1 cellular context compared by ENCODE assay signal in genomic region chr20:20824924-20825584, GRCh38.
A peak's percentile ranks its signal among the peaks of the same experiment; 100 is the strongest.
TF ChIP-seq lines count a peak whose summit lies in the region.

No MANE protein-coding gene starts in this region.

TF ChIP-seq in HepG2, 621 proteins besides CTCF, POLR2A, EP300 and RAD21 (continued from another document and continues in another):
- TF ChIP-seq HOXD1 (CRISPR knock-in tag; IDR thresholded peaks at IDR 0.05) (no peak), ZNF337 (CRISPR knock-in tag; IDR thresholded peaks at IDR 0.05; ENCODE audit: borderline replicate concordance, low read depth) (no peak), SAFB2 (CRISPR knock-in tag; IDR thresholded peaks at IDR 0.05; ENCODE audit: borderline replicate concordance, low read depth) (no peak), ZNF790 (CRISPR knock-in tag; IDR thresholded peaks at IDR 0.05; ENCODE audit: borderline replicate concordance) (no peak), XRCC5 (optimal IDR thresholded peaks at IDR 0.05; ENCODE audit: low read length) (peak; percentile 89), ZNF792 (CRISPR knock-in tag; IDR thresholded peaks at IDR 0.05) (0 out of 2 replicates have a peak, but pooled peaks have one; percentile 37), SALL1 (CRISPR knock-in tag; IDR thresholded peaks at IDR 0.05) (0 out of 2 replicates have a peak, but pooled peaks have one; percentile 18), ATF1 (CRISPR knock-in tag; IDR thresholded peaks at IDR 0.05) (no peak), SRF (IDR thresholded peaks at IDR 0.05; ENCODE audit: low read depth, low read length) (no peak), HINFP (CRISPR knock-in tag; IDR thresholded peaks at IDR 0.05; ENCODE audit: low read depth) (no peak), U2AF1 (optimal IDR thresholded peaks at IDR 0.05; ENCODE audit: low read depth, low read length) (no peak), SP140L (CRISPR knock-in tag; IDR thresholded peaks at IDR 0.05; ENCODE audit: borderline replicate concordance) (0 out of 2 replicates have a peak, but pooled peaks have one; percentile 44), ZFP1 (CRISPR knock-in tag; IDR thresholded peaks at IDR 0.05) (0 out of 2 replicates have a peak, but pooled peaks have one; percentile 36), ZBTB49 (CRISPR knock-in tag; IDR thresholded peaks at IDR 0.05; ENCODE audit: borderline replicate concordance) (no peak), JUND (CRISPR knock-in tag; IDR thresholded peaks at IDR 0.05) (no peak), RXRB (CRISPR knock-in tag; IDR thresholded peaks at IDR 0.05; ENCODE audit: borderline replicate concordance) (peak; percentile 45; the same call in 1 of the 2 replicates), ONECUT2 (CRISPR knock-in tag; IDR thresholded peaks at IDR 0.05) (no peak), AHDC1 (CRISPR knock-in tag; IDR thresholded peaks at IDR 0.05; ENCODE audit: borderline replicate concordance) (0 out of 2 replicates have a peak, but pooled peaks have one; percentile 38), NR2F6 (IDR thresholded peaks at IDR 0.05) (no peak), NR2F6 (CRISPR knock-in tag; IDR thresholded peaks at IDR 0.05) (peak; percentile 19; the same call in 1 of the 2 replicates), CHCHD3 (CRISPR knock-in tag; IDR thresholded peaks at IDR 0.05) (no peak), EED (CRISPR knock-in tag; IDR thresholded peaks at IDR 0.05) (0 out of 2 replicates have a peak, but pooled peaks have one; percentile 37), ZBTB44 (CRISPR knock-in tag; IDR thresholded peaks at IDR 0.05) (no peak), ZNF317 (CRISPR knock-in tag; IDR thresholded peaks at IDR 0.05) (0 out of 2 replicates have a peak, but pooled peaks have one; percentile 47), MATR3 (CRISPR knock-in tag; IDR thresholded peaks at IDR 0.05) (no peak), FIP1L1 (IDR thresholded peaks at IDR 0.05; ENCODE audit: borderline replicate concordance, insufficient read depth, low read depth, low read length) (no peak), ZNF598 (CRISPR knock-in tag; IDR thresholded peaks at IDR 0.05; ENCODE audit: borderline replicate concordance) (no peak), ZNF547 (CRISPR knock-in tag; IDR thresholded peaks at IDR 0.05) (no peak), ZFP62 (CRISPR knock-in tag; IDR thresholded peaks at IDR 0.05) (no peak), TEAD2 (CRISPR knock-in tag; IDR thresholded peaks at IDR 0.05) (no peak), KDM4B (CRISPR knock-in tag; IDR thresholded peaks at IDR 0.05) (0 out of 2 replicates have a peak, but pooled peaks have one; percentile 53), MEIS2 (CRISPR knock-in tag; IDR thresholded peaks at IDR 0.05) (no peak), SMAD9 (CRISPR knock-in tag; IDR thresholded peaks at IDR 0.05) (no peak), THAP11 (CRISPR knock-in tag; IDR thresholded peaks at IDR 0.05) (peak; percentile 65), ESRRA (CRISPR knock-in tag; IDR thresholded peaks at IDR 0.05; ENCODE audit: low read depth) (no peak), ZNF225 (CRISPR knock-in tag; IDR thresholded peaks at IDR 0.05) (peak; percentile 28; the same call in 1 of the 2 replicates), SRSF9 (IDR thresholded peaks at IDR 0.05; ENCODE audit: borderline replicate concordance, insufficient read depth, low read depth, low read length, poor library complexity, severe bottlenecking) (no peak), GABPA (IDR thresholded peaks at IDR 0.05; ENCODE audit: low read depth, low read length) (no peak), GABPA (CRISPR knock-in tag; IDR thresholded peaks at IDR 0.05; ENCODE audit: low read depth) (no peak), BCL6 (CRISPR knock-in tag; IDR thresholded peaks at IDR 0.05) (0 out of 2 replicates have a peak, but pooled peaks have one; percentile 20), PHF8 (CRISPR knock-in tag; IDR thresholded peaks at IDR 0.05) (no peak), SMC3 (IDR thresholded peaks at IDR 0.05; ENCODE audit: low read length) (peak; percentile 96), HBP1 (CRISPR knock-in tag; IDR thresholded peaks at IDR 0.05; ENCODE audit: low read depth) (no peak), ZNF766 (CRISPR knock-in tag; IDR thresholded peaks at IDR 0.05; ENCODE audit: borderline replicate concordance) (no peak), ZNF333 (CRISPR knock-in tag; IDR thresholded peaks at IDR 0.05; ENCODE audit: borderline replicate concordance) (peak; percentile 67; the same call in 1 of the 2 replicates), ZBTB20 (CRISPR knock-in tag; IDR thresholded peaks at IDR 0.05; ENCODE audit: borderline replicate concordance, low read depth) (0 out of 2 replicates have a peak, but pooled peaks have one; percentile 34), ZNF331 (CRISPR knock-in tag; IDR thresholded peaks at IDR 0.05) (peak; percentile 26; the same call in 1 of the 2 replicates)
- TF ChIP-seq, protein P1, sequence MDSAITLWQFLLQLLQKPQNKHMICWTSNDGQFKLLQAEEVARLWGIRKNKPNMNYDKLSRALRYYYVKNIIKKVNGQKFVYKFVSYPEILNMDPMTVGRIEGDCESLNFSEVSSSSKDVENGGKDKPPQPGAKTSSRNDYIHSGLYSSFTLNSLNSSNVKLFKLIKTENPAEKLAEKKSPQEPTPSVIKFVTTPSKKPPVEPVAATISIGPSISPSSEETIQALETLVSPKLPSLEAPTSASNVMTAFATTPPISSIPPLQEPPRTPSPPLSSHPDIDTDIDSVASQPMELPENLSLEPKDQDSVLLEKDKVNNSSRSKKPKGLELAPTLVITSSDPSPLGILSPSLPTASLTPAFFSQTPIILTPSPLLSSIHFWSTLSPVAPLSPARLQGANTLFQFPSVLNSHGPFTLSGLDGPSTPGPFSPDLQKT (CRISPR knock-in tag; IDR thresholded peaks at IDR 0.05; ENCODE audit: borderline replicate concordance), result no peak
- TF ChIP-seq, protein P2, sequence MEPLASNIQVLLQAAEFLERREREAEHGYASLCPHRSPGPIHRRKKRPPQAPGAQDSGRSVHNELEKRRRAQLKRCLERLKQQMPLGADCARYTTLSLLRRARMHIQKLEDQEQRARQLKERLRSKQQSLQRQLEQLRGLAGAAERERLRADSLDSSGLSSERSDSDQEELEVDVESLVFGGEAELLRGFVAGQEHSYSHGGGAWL (CRISPR knock-in tag; IDR thresholded peaks at IDR 0.05), result peak; percentile 55; the same call in 1 of the 2 replicates
- TF ChIP-seq, protein P3, sequence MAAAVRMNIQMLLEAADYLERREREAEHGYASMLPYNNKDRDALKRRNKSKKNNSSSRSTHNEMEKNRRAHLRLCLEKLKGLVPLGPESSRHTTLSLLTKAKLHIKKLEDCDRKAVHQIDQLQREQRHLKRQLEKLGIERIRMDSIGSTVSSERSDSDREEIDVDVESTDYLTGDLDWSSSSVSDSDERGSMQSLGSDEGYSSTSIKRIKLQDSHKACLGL (CRISPR knock-in tag; IDR thresholded peaks at IDR 0.05), result no peak
- TF ChIP-seq, protein P4, sequence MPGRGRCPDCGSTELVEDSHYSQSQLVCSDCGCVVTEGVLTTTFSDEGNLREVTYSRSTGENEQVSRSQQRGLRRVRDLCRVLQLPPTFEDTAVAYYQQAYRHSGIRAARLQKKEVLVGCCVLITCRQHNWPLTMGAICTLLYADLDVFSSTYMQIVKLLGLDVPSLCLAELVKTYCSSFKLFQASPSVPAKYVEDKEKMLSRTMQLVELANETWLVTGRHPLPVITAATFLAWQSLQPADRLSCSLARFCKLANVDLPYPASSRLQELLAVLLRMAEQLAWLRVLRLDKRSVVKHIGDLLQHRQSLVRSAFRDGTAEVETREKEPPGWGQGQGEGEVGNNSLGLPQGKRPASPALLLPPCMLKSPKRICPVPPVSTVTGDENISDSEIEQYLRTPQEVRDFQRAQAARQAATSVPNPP (CRISPR knock-in tag; IDR thresholded peaks at IDR 0.05), result no peak
- TF ChIP-seq, protein P5, sequence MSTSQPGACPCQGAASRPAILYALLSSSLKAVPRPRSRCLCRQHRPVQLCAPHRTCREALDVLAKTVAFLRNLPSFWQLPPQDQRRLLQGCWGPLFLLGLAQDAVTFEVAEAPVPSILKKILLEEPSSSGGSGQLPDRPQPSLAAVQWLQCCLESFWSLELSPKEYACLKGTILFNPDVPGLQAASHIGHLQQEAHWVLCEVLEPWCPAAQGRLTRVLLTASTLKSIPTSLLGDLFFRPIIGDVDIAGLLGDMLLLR (CRISPR knock-in tag; IDR thresholded peaks at IDR 0.05), result peak; percentile 60; the same call in 1 of the 2 replicates
